ENCODE assay signal across 12 cellular contexts in genomic region chr16:11004957-11005610, GRCh38.
DNase-seq lines count a peak whose midpoint lies in the region; ATAC-seq and TF ChIP-seq lines count a peak whose summit lies in the region.
"Had no signal": no experiment of that assay in that cellular context is flagged by ENCODE, and none has a peak within 500 bp of the region (broad histone marks: within the 10 kb centered on the region; RNA-seq: fewer than 3 reads in every experiment).

No MANE protein-coding gene starts in this region.

- no peak for TF ChIP-seq CTCF in activated CD8-positive, alpha-beta T cell treated with anti-CD3 and anti-CD28 coated beads for 36 hours (IDR thresholded peaks at IDR 0.05)
- no peak for TF ChIP-seq CTCF in stomach (IDR thresholded peaks at IDR 0.05)

- intact Hi-C loops in activated CD8-positive, alpha-beta T cell treated with anti-CD3 and anti-CD28 coated beads for 36 hours (cut with micrococcal nuclease), result no loop called here
- intact Hi-C loops in stomach (cut with DNase I; ENCODE audit: low total_unique reads), result no loop called here

- H3K27ac ChIP-seq in stomach, result peak overlapping the region in 3 of 5 donors; percentile 51 to 65 (median 62)
- H3K27ac ChIP-seq: cardiac muscle cell had no signal

- 74 to 86% (median 81%) methylated on average over 5 of the region's 5 CpGs for WGBS in stomach, 5 donors

- POLR2A ChIA-PET in activated CD8-positive, alpha-beta T cell treated with anti-CD3 and anti-CD28 coated beads, Interleukin-2, amount 10 ng/mL, durations not matched to agents 7 days and 5 days (lab: Charles Lee), result no interaction called here
- POLR2A ChIA-PET in activated CD8-positive, alpha-beta T cell treated with anti-CD3 and anti-CD28 coated beads for 36 hours (lab: Charles Lee), result interaction anchor here (0.6 kb wide), 1 partner anchor 22 kb away, joined by 3 read pairs; no protein-coding TSS in a partner anchor

- DNase-seq in activated CD8-positive, alpha-beta T cell treated with anti-CD3 and anti-CD28 coated beads, Interleukin-2, amount 10 ng/mL, durations not matched to agents 7 days and 5 days, result no peak
- no peak for DNase-seq in activated CD8-positive, alpha-beta T cell treated with anti-CD3 and anti-CD28 coated beads for 36 hours
- DNase-seq in fibroblast of the conjunctiva (ENCODE audit: low read depth), result peak; percentile 54
- DNase-seq in stomach, result no peak
- no peak for DNase-seq in NCI-H1417 (lab: John Stamatoyannopoulos, UW)
- DNase-seq in stimulated activated CD4-positive, alpha-beta T cell treated with anti-CD3 and anti-CD28 coated beads, Interleukin-4, amount 100 ng/mL, for 24 hours, result no peak
- DNase-seq: DND-41; NCI-H2227 treated with DMSO at 0.1 percent for 48 hours; stimulated activated CD4-positive, alpha-beta T cell treated with anti-CD3 and anti-CD28 coated beads, Interleukin-4, amount 100 ng/mL, for 4 hours had no signal

- no peaks in the 10 kb centered on the region for H3K9me3 ChIP-seq in stomach

- no peak for TF ChIP-seq POLR2A in stomach (IDR thresholded peaks at IDR 0.05)

- peaks cover 49% of the 10 kb centered on the region for H3K36me3 Mint-ChIP-seq in activated CD8-positive, alpha-beta T cell treated with anti-CD3 and anti-CD28 coated beads, Interleukin-2, amount 10 ng/mL, durations not matched to agents 7 days and 5 days (ENCODE audit: low read depth)
- peaks cover 18% of the 10 kb centered on the region for H3K36me3 Mint-ChIP-seq in activated CD8-positive, alpha-beta T cell treated with anti-CD3 and anti-CD28 coated beads for 36 hours (ENCODE audit: low read depth)
- peaks cover 54% of the 10 kb centered on the region for H3K36me3 Mint-ChIP-seq in activated T-helper 17 cell treated with anti-CD3 and anti-CD28 coated beads, Interleukin-2, amount 50 U/mL, for 72 hours (ENCODE audit: low read depth)

- H3K27me3 Mint-ChIP-seq in activated CD8-positive, alpha-beta T cell treated with anti-CD3 and anti-CD28 coated beads, Interleukin-2, amount 10 ng/mL, durations not matched to agents 7 days and 5 days (ENCODE audit: low read depth), result no peaks in the 10 kb centered on the region
- no peaks in the 10 kb centered on the region for H3K27me3 Mint-ChIP-seq in activated CD8-positive, alpha-beta T cell treated with anti-CD3 and anti-CD28 coated beads for 36 hours
- no peaks in the 10 kb centered on the region for H3K27me3 Mint-ChIP-seq in activated T-helper 17 cell treated with anti-CD3 and anti-CD28 coated beads, Interleukin-2, amount 50 U/mL, for 72 hours

- peaks cover 26% of the 10 kb centered on the region for H3K4me1 Mint-ChIP-seq in activated CD8-positive, alpha-beta T cell treated with anti-CD3 and anti-CD28 coated beads, Interleukin-2, amount 10 ng/mL, durations not matched to agents 7 days and 5 days (ENCODE audit: low read depth)
- peaks cover 6% of the 10 kb centered on the region for H3K4me1 Mint-ChIP-seq in activated CD8-positive, alpha-beta T cell treated with anti-CD3 and anti-CD28 coated beads for 36 hours (ENCODE audit: low read depth)
- peaks cover 10% of the 10 kb centered on the region for H3K4me1 Mint-ChIP-seq in activated T-helper 17 cell treated with anti-CD3 and anti-CD28 coated beads, Interleukin-2, amount 50 U/mL, for 72 hours

- H3K4me3 ChIP-seq in stomach, result no peak overlapping the region
- H3K4me3 ChIP-seq: cardiac muscle cell had no signal

- no peak for ATAC-seq in activated CD8-positive, alpha-beta T cell treated with anti-CD3 and anti-CD28 coated beads, Interleukin-2, amount 10 ng/mL, durations not matched to agents 7 days and 5 days
- ATAC-seq in activated CD8-positive, alpha-beta T cell treated with anti-CD3 and anti-CD28 coated beads for 36 hours, result no peak
- peak; percentile 50 for ATAC-seq in activated T-helper 17 cell treated with anti-CD3 and anti-CD28 coated beads, Interleukin-2, amount 50 U/mL, for 72 hours (replicated peaks)
- ATAC-seq in HG03457 (IDR thresholded peaks at IDR 0.05; ENCODE audit: unreplicated experiment), result no peak

- H3K4me3 Mint-ChIP-seq in activated CD8-positive, alpha-beta T cell treated with anti-CD3 and anti-CD28 coated beads, Interleukin-2, amount 10 ng/mL, durations not matched to agents 7 days and 5 days, result no peak overlapping the region
- H3K4me3 Mint-ChIP-seq in activated CD8-positive, alpha-beta T cell treated with anti-CD3 and anti-CD28 coated beads for 36 hours, result no peak overlapping the region
- H3K4me3 Mint-ChIP-seq in activated T-helper 17 cell treated with anti-CD3 and anti-CD28 coated beads, Interleukin-2, amount 50 U/mL, for 72 hours, result no peak overlapping the region

- H3K27ac Mint-ChIP-seq in activated CD8-positive, alpha-beta T cell treated with anti-CD3 and anti-CD28 coated beads, Interleukin-2, amount 10 ng/mL, durations not matched to agents 7 days and 5 days, result peak overlapping the region; percentile 28
- no peak overlapping the region for H3K27ac Mint-ChIP-seq in activated CD8-positive, alpha-beta T cell treated with anti-CD3 and anti-CD28 coated beads for 36 hours
- peak overlapping the region; percentile 36 for H3K27ac Mint-ChIP-seq in activated T-helper 17 cell treated with anti-CD3 and anti-CD28 coated beads, Interleukin-2, amount 50 U/mL, for 72 hours

- H3K27me3 ChIP-seq in stomach, result no peaks in the 10 kb centered on the region
- H3K27me3 ChIP-seq: cardiac muscle cell had no signal

- TF ChIP-seq EP300 in stomach (IDR thresholded peaks at IDR 0.05), result no peak

- peaks cover 0 to 7% (median 0%) of the 10 kb centered on the region in 4 donors for H3K4me1 ChIP-seq in stomach

- no peaks in the 10 kb centered on the region for H3K9me3 Mint-ChIP-seq in activated CD8-positive, alpha-beta T cell treated with anti-CD3 and anti-CD28 coated beads, Interleukin-2, amount 10 ng/mL, durations not matched to agents 7 days and 5 days (ENCODE audit: insufficient read depth)
- no peaks in the 10 kb centered on the region for H3K9me3 Mint-ChIP-seq in activated CD8-positive, alpha-beta T cell treated with anti-CD3 and anti-CD28 coated beads for 36 hours
- H3K9me3 Mint-ChIP-seq in activated T-helper 17 cell treated with anti-CD3 and anti-CD28 coated beads, Interleukin-2, amount 50 U/mL, for 72 hours, result no peaks in the 10 kb centered on the region

- H3K36me3 ChIP-seq in stomach, result peaks cover 9 to 49% (median 36%) of the 10 kb centered on the region in 4 donors
- H3K36me3 ChIP-seq: cardiac muscle cell had no signal

- CTCF ChIA-PET in activated CD8-positive, alpha-beta T cell treated with anti-CD3 and anti-CD28 coated beads, Interleukin-2, amount 10 ng/mL, durations not matched to agents 7 days and 5 days (lab: Charles Lee), result no interaction called here
- CTCF ChIA-PET in activated CD8-positive, alpha-beta T cell treated with anti-CD3 and anti-CD28 coated beads for 36 hours (lab: Charles Lee), result interaction anchor here (1.2 kb wide), 2 partner anchors 34 to 41 kb away, joined by 3 read pairs; no protein-coding TSS in a partner anchor
